Comparison of ENCODE assay signal across 28 cellular contexts in the genomic region with DNA sequence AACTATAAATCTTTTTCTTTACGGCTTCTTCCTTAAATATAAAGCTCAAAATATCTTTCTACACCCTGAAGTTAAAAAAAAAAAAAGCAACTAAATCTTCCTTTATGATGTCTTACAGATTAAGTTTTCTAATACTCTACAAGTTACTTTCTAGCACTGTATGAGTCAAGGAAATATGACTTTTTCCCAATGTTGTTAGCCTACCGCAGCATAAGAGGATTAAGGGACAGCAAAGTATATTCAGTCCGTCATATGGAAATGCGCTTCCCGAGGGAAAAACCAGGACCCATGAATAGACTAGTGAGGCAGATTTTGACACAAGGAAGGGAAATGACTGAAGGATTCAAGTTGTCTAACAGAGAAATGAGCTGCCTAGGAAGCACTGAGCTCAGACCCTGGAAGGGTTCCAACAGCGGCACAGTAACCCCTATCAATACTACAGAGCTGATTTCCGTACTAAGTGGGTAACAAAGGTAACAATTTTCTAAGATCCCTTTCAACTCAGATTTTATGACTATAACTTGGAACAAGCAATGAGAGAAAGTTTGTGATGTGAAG. TPM values are rescaled to one million over a fixed set of nuclear protein-coding genes. Genes with fewer than 3 reads are reported as not detected.
DNase-seq lines count a peak whose midpoint lies in the region; ATAC-seq, FAIRE-seq and TF ChIP-seq lines count a peak whose summit lies in the region.
"Had no signal": no experiment of that assay in that cellular context is flagged by ENCODE, and none has a peak within 500 bp of the region (broad histone marks: within the 10 kb centered on the region; RNA-seq: fewer than 3 reads in every experiment).

No MANE protein-coding gene starts in this region.

- peak overlapping the region; percentile 30 for H3K27ac Mint-ChIP-seq in WTC11
- H3K27ac Mint-ChIP-seq: activated CD8-positive, alpha-beta T cell treated with anti-CD3 and anti-CD28 coated beads for 36 hours; activated naive CD4-positive, alpha-beta T cell treated with anti-CD3 and anti-CD28 coated beads, Interleukin-2, amount 50 U/mL, for 72 hours; activated T-helper 2 cell treated with anti-CD3 and anti-CD28 coated beads, Interferon-gamma antibody, Interleukin-2, Interleukin-4, amounts not matched to agents 10 μg/mL and 5 μg/mL and 100 μg/mL, durations not matched to agents 14 hours and 24 hours and 36 hours had no signal

- CTCF ChIA-PET in WTC11 (lab: Charles Lee) = interaction anchor here (0.7 to 1.3 kb wide), 3 partner anchors 56 to 134 kb away, joined by 3 read pairs; no protein-coding TSS in a partner anchor

- H3K4me1 ChIP-seq in HAP-1 = peaks cover 24% of the 10 kb centered on the region
- H3K4me1 ChIP-seq in small intestine (ENCODE audit: control insufficient read depth in 2 of 2, insufficient read depth in 1 of 2, low read depth in 1 of 2, low read length in 1 of 2) = peaks cover 2 to 3% of the 10 kb centered on the region in 2 donors

- DNase-seq in HAP-1 (ENCODE audit: low spot score in 2 of 2) = peak; percentile 82 to 92
- DNase-seq in WTC11 (ENCODE audit: low spot score) = no peak
- DNase-seq in globus pallidus (ENCODE audit: low spot score) = peak; percentile 33
- DNase-seq in small intestine = peak; percentile 25
- DNase-seq in activated T-cell treated with anti-CD3 and anti-CD28 coated beads, Interleukin-2, amount 50 U/mL, for 48 hours = no peak
- no peak for DNase-seq in HPDE6-E6E7 (ENCODE audit: extremely low spot score)
- DNase-seq in brain microvascular endothelial cell = no peak
- DNase-seq: activated CD4-positive, alpha-beta T cell treated with anti-CD3 and anti-CD28 coated beads for 1 hour; activated CD8-positive, alpha-beta T cell treated with anti-CD3 and anti-CD28 coated beads for 36 hours; C1 segment of cervical spinal cord; Caco-2; dorsolateral prefrontal cortex; GOT3; left ventricle myocardium superior; naive B cell; NCI-H1092; NCI-H1694 treated with DMSO at 0.1 percent for 48 hours; NCI-H69; occipital lobe; OCI-M1; SK-N-SH; stimulated activated CD8-positive, alpha-beta memory T cell treated with anti-CD3 and anti-CD28 coated beads, Interleukin-4, amount 100 ng/mL, for 48 hours; T-helper 17 cell had no signal

- no peaks in the 10 kb centered on the region for H3K9me3 Mint-ChIP-seq in WTC11
- H3K9me3 Mint-ChIP-seq: activated CD8-positive, alpha-beta T cell treated with anti-CD3 and anti-CD28 coated beads for 36 hours; activated naive CD4-positive, alpha-beta T cell treated with anti-CD3 and anti-CD28 coated beads, Interleukin-2, amount 50 U/mL, for 72 hours; activated T-helper 2 cell treated with anti-CD3 and anti-CD28 coated beads, Interferon-gamma antibody, Interleukin-2, Interleukin-4, amounts not matched to agents 10 μg/mL and 5 μg/mL and 100 μg/mL, durations not matched to agents 14 hours and 24 hours and 36 hours; naive B cell had no signal

- H3K4me3 Mint-ChIP-seq in WTC11 = no peak overlapping the region
- H3K4me3 Mint-ChIP-seq: activated CD8-positive, alpha-beta T cell treated with anti-CD3 and anti-CD28 coated beads for 36 hours; naive B cell; T-helper 17 cell had no signal

- H3K27me3 ChIP-seq in HAP-1 (ENCODE audit: low read depth) (no peaks in the 10 kb centered on the region), small intestine (ENCODE audit: control insufficient read depth in 2 of 2, insufficient read depth in 2 of 2, low read length in 2 of 2) (no peaks in the 10 kb centered on the region), brain microvascular endothelial cell (replicated peaks) (no peaks in the 10 kb centered on the region)
- H3K27me3 ChIP-seq: dorsolateral prefrontal cortex, tibial nerve had no signal

- in situ Hi-C loops in HAP-1 (cut with MboI; ENCODE audit: low sequenced_read_pairs) (no loop called here), brain microvascular endothelial cell (cut with HindIII; ENCODE audit: low pct_ligation_motif_present, low sequenced_read_pairs) (no loop called here)

- H3K9me3 ChIP-seq in HAP-1 (no peaks in the 10 kb centered on the region), small intestine (ENCODE audit: control insufficient read depth, low read depth) (no peaks in the 10 kb centered on the region)
- H3K9me3 ChIP-seq: Caco-2, SK-N-SH, tibial nerve had no signal

- 23 to 50% (median 49%) methylated on average over 7 of the region's 7 CpGs for WGBS in small intestine, 3 donors

- H3K36me3 ChIP-seq in HAP-1 (replicated peaks) = no peaks in the 10 kb centered on the region
- no peaks in the 10 kb centered on the region for H3K36me3 ChIP-seq in small intestine (ENCODE audit: control insufficient read depth in 2 of 2, insufficient read depth in 2 of 2, low read length in 2 of 2)
- no peaks in the 10 kb centered on the region for H3K36me3 ChIP-seq in brain microvascular endothelial cell (replicated peaks)
- H3K36me3 ChIP-seq: tibial nerve had no signal

- POLR2A ChIA-PET in WTC11 (lab: Charles Lee) = interaction anchor here (1.4 kb wide), 1 partner anchor 12 kb away, joined by 6 read pairs; the partner anchor contains the start of genes SEPTIN10 and SOWAHC

- no peaks in the 10 kb centered on the region; the same call in 1 of the 2 replicates for H3K36me3 Mint-ChIP-seq in WTC11
- H3K36me3 Mint-ChIP-seq: activated naive CD4-positive, alpha-beta T cell treated with anti-CD3 and anti-CD28 coated beads, Interleukin-2, amount 50 U/mL, for 72 hours; naive B cell had no signal

- H3K27ac ChIP-seq in small intestine (ENCODE audit: low read depth in 1 of 2, low read length in 1 of 2) (no peak overlapping the region), brain microvascular endothelial cell (no peak overlapping the region)
- H3K27ac ChIP-seq: dorsolateral prefrontal cortex, skin epidermis had no signal

- H3K4me3 ChIP-seq in HAP-1 (no peak overlapping the region), small intestine (ENCODE audit: low read depth in 1 of 2, low read length in 2 of 2) (no peak overlapping the region), brain microvascular endothelial cell (ENCODE audit: low read depth, low read length) (no peak overlapping the region)
- H3K4me3 ChIP-seq: dorsolateral prefrontal cortex, skin epidermis, tibial nerve had no signal

- TF ChIP-seq CTCF in WTC11 (IDR thresholded peaks at IDR 0.05) (no peak), brain microvascular endothelial cell (IDR thresholded peaks at IDR 0.05; ENCODE audit: low read depth, low read length, missing control alignments) (no peak)

- FAIRE-seq in small intestine (lab: Jason Lieb, UNC) = no peak
- FAIRE-seq: islet of Langerhans had no signal

- no peak for ATAC-seq in WTC11
- ATAC-seq: activated CD8-positive, alpha-beta T cell treated with anti-CD3 and anti-CD28 coated beads for 36 hours; activated naive CD4-positive, alpha-beta T cell treated with anti-CD3 and anti-CD28 coated beads, Interleukin-2, amount 50 U/mL, for 72 hours; left ventricle myocardium superior; T-helper 17 cell had no signal

- peaks cover 40% of the 10 kb centered on the region for H3K4me1 Mint-ChIP-seq in WTC11
- H3K4me1 Mint-ChIP-seq: naive B cell, T-helper 17 cell had no signal

- H3K27me3 Mint-ChIP-seq in WTC11 (ENCODE audit: low read depth) = no peaks in the 10 kb centered on the region

TF ChIP-seq in WTC11, 78 proteins besides CTCF, POLR2A, EP300 and RAD21 (continues in another document):
- no peak for TF ChIP-seq ATF3 (CRISPR knock-in tag; conservative IDR thresholded peaks at IDR 0.05)
- TF ChIP-seq ZNF532 (CRISPR knock-in tag; IDR thresholded peaks at IDR 0.05; ENCODE audit: borderline replicate concordance) = no peak
- TF ChIP-seq ZNF423 (CRISPR knock-in tag; IDR thresholded peaks at IDR 0.05) = no peak
- TF ChIP-seq ETV6 (CRISPR knock-in tag; IDR thresholded peaks at IDR 0.05) = no peak
- no peak for TF ChIP-seq ZNF263 (CRISPR knock-in tag; IDR thresholded peaks at IDR 0.05; ENCODE audit: low read depth)

RNA-seq across cellular contexts. Expression of gene SEPTIN10, which starts 12.0 kb away (rescaled TPM):
- 86.8 to 92.1 TPM (median 90.1 TPM) in 3 replicates for total RNA-seq in WTC11 (2021)
- 10 to 100 TPM; 24.0 to 29.4 (median 28.2) TPM for polyA plus RNA-seq in small intestine

RNA-seq across cellular contexts. Expression of gene SOWAHC, which starts 12.4 kb away (rescaled TPM):
- 14.2 to 18.6 TPM (median 14.5 TPM) in 3 replicates for total RNA-seq in WTC11 (2021)
- polyA plus RNA-seq in small intestine = 1 to 10 TPM; 5.9 to 7.2 (median 6.9) TPM

Comparison
In these comparisons a context has a peak if more than half of its experiments do, and no peak if none do; other contexts are left out.
1. DNase-seq: peak in HAP-1 (2 of 2), globus pallidus (single experiment) and small intestine (single experiment); none in WTC11 (single experiment), activated T-cell treated with anti-CD3 and anti-CD28 coated beads, Interleukin-2, amount 50 U/mL, for 48 hours (0 of 2), HPDE6-E6E7 (single experiment) and brain microvascular endothelial cell (single experiment).